21 cellular contexts compared by ENCODE assay signal in genomic region chr13:98527526-98527925, GRCh38.
"Had no signal": no experiment of that assay in that cellular context is flagged by ENCODE, and none has a peak within 500 bp of the region (broad histone marks: within the 10 kb centered on the region; RNA-seq: fewer than 3 reads in every experiment).

No MANE protein-coding gene starts in this region.

- H3K4me3 Mint-ChIP-seq: activated T-helper 1 cell treated with anti-CD3 and anti-CD28 coated beads, Interleukin-12 subunit alpha, Interleukin-12 subunit beta, Interleukin-2, Interleukin-4 antibody, amounts not matched to agents 30 ng/mL and 10 ng/mL and 1 ng/mL, durations not matched to agents 14 hours and 24 hours and 36 hours; neural progenitor cell; WTC11 had no signal

- H3K27me3 ChIP-seq: breast epithelium, colonic mucosa, dorsolateral prefrontal cortex, esophagus muscularis mucosa, gastrocnemius medialis, neural progenitor cell, testis, upper lobe of left lung had no signal

- H3K27me3 Mint-ChIP-seq: naive thymus-derived CD4-positive, alpha-beta T cell had no signal

- H2AFZ ChIP-seq: neural progenitor cell had no signal

- H3K4me3 ChIP-seq: breast epithelium, colonic mucosa, dorsolateral prefrontal cortex, esophagus muscularis mucosa, gastrocnemius medialis, left ventricle myocardium inferior, neural progenitor cell, smooth muscle cell, testis, upper lobe of left lung had no signal

- H3K4me2 ChIP-seq: neural progenitor cell, smooth muscle cell had no signal

- ATAC-seq: activated naive CD4-positive, alpha-beta T cell treated with anti-CD3 and anti-CD28 coated beads, Interleukin-2, amount 50 U/mL, for 72 hours; gastrocnemius medialis; naive thymus-derived CD4-positive, alpha-beta T cell; sciatic nerve; WTC11 had no signal

- H3K36me3 Mint-ChIP-seq: WTC11 had no signal

- H3K9me3 ChIP-seq: breast epithelium, colonic mucosa, esophagus muscularis mucosa, gastrocnemius medialis, left ventricle myocardium inferior, testis, upper lobe of left lung had no signal

- H3K4me1 ChIP-seq: colonic mucosa had no signal

- H3K9ac ChIP-seq: neural progenitor cell had no signal

- H3K36me3 ChIP-seq: breast epithelium, colonic mucosa, esophagus muscularis mucosa, gastrocnemius medialis, left ventricle myocardium inferior, neural progenitor cell, upper lobe of left lung had no signal

- H3K9me3 Mint-ChIP-seq: activated naive CD4-positive, alpha-beta T cell treated with anti-CD3 and anti-CD28 coated beads, Interleukin-2, amount 50 U/mL, for 72 hours; activated T-helper 1 cell treated with anti-CD3 and anti-CD28 coated beads, Interleukin-12 subunit alpha, Interleukin-12 subunit beta, Interleukin-2, Interleukin-4 antibody, amounts not matched to agents 30 ng/mL and 10 ng/mL and 1 ng/mL, durations not matched to agents 14 hours and 24 hours and 36 hours; naive thymus-derived CD4-positive, alpha-beta T cell; WTC11 had no signal

- H3K27ac ChIP-seq: breast epithelium, colonic mucosa, dorsolateral prefrontal cortex, esophagus muscularis mucosa, gastrocnemius medialis, left ventricle myocardium inferior, neural progenitor cell, testis, upper lobe of left lung had no signal

- DNase-seq: activated gamma-delta T cell treated with Interleukin-2 at 50 U/mL for 16 hours; colonic mucosa; dorsolateral prefrontal cortex; gastrocnemius medialis; hippocampal formation; left ventricle myocardium inferior; naive thymus-derived CD4-positive, alpha-beta T cell; stimulated activated CD4-positive, alpha-beta T cell treated with anti-CD3 and anti-CD28 coated beads, Interleukin-15, amount 100 ng/mL, for 24 hours; stimulated activated naive CD4-positive, alpha-beta T cell; T-helper 1 cell; T1000; testis had no signal
